In genomic region chr9:94082553-94082952, GRCh38 we compare ENCODE assay signal across 25 cellular contexts. TPM values are rescaled to one million over a fixed set of nuclear protein-coding genes. Genes with fewer than 3 reads are reported as not detected.
A peak's percentile ranks its signal among the peaks of the same experiment; 100 is the strongest.
DNase-seq lines count a peak whose midpoint lies in the region; ATAC-seq and TF ChIP-seq lines count a peak whose summit lies in the region.
"Had no signal": no experiment of that assay in that cellular context is flagged by ENCODE, and none has a peak within 500 bp of the region (broad histone marks: within the 10 kb centered on the region; RNA-seq: fewer than 3 reads in every experiment).

No MANE protein-coding gene starts in this region.

- no peak for TF ChIP-seq CTCF in transverse colon (IDR thresholded peaks at IDR 0.05)

- TF ChIP-seq EP300 in transverse colon (IDR thresholded peaks at IDR 0.05; ENCODE audit: low read depth): no peak

- H3K9me3 Mint-ChIP-seq in stimulated activated effector memory CD8-positive, alpha-beta T cell treated with anti-CD3 and anti-CD28 coated beads, Interleukin-12 subunit alpha, Interleukin-12 subunit beta, amount 100 ng/mL, for 72 hours: no peaks in the 10 kb centered on the region
- no peaks in the 10 kb centered on the region for H3K9me3 Mint-ChIP-seq in activated naive CD4-positive, alpha-beta T cell treated with anti-CD3 and anti-CD28 coated beads, Interleukin-2, amount 50 U/mL, for 72 hours
- H3K9me3 Mint-ChIP-seq: activated CD4-positive, alpha-beta memory T cell treated with anti-CD3 and anti-CD28 coated beads, Interleukin-2, amount 10 ng/mL, durations not matched to agents 7 days and 5 days; CD4-positive, CD25-positive, alpha-beta regulatory T cell had no signal

- in situ Hi-C loops in transverse colon (cut with MboI; ENCODE audit: low pct_ligation_motif_present in 1 of 4, low pct_unique_long_range_greater_than_20kb in 1 of 4, low sequenced_read_pairs in 3 of 4): no loop called here

- H3K36me3 ChIP-seq in transverse colon: no peaks in the 10 kb centered on the region

- peaks cover 7% of the 10 kb centered on the region for H3K4me1 Mint-ChIP-seq in stimulated activated effector memory CD8-positive, alpha-beta T cell treated with anti-CD3 and anti-CD28 coated beads, Interleukin-12 subunit alpha, Interleukin-12 subunit beta, amount 100 ng/mL, for 72 hours

- no peak overlapping the region for H3K4me3 ChIP-seq in transverse colon
- H3K4me3 ChIP-seq: GM23248, psoas muscle had no signal

- TF ChIP-seq POLR2A in transverse colon (IDR thresholded peaks at IDR 0.05): no peak

- H3K4me1 ChIP-seq in transverse colon: peaks cover 0 to 8% (median 4%) of the 10 kb centered on the region in 4 donors
- H3K4me1 ChIP-seq: psoas muscle had no signal

- peak; percentile 24 for DNase-seq in NCI-H82 (lab: John Stamatoyannopoulos, UW)
- no peak for DNase-seq in NCI-H82 treated with DMSO at 0.1 percent for 48 hours (lab: John Stamatoyannopoulos, UW; ENCODE audit: unreplicated experiment)
- DNase-seq in left kidney (ENCODE audit: low read depth, low spot score): peak; percentile 57
- no peak for DNase-seq in stimulated activated effector memory CD8-positive, alpha-beta T cell treated with anti-CD3 and anti-CD28 coated beads, Interleukin-12 subunit alpha, Interleukin-12 subunit beta, amount 100 ng/mL, for 72 hours (ENCODE audit: low spot score in 2 of 2)
- no peak for DNase-seq in transverse colon
- no peak for DNase-seq in activated naive CD4-positive, alpha-beta T cell treated with anti-CD3 and anti-CD28 coated beads, Interleukin-2, amount 50 U/mL, for 72 hours (ENCODE audit: low spot score in 2 of 2)
- DNase-seq: activated CD4-positive, alpha-beta memory T cell treated with anti-CD3 and anti-CD28 coated beads, Interleukin-2, amount 10 ng/mL, durations not matched to agents 7 days and 5 days; activated CD4-positive, alpha-beta T cell treated with anti-CD3 and anti-CD28 coated beads for 1 hour; activated effector memory CD4-positive, alpha-beta T cell treated with anti-CD3 and anti-CD28 coated beads, Interleukin-2, amount 50 U/mL, for 16 hours; CD4-positive, CD25-positive, alpha-beta regulatory T cell; GM23248; Karpas-422; MV-4-11; NCI-H1436 treated with DMSO at 0.1 percent for 48 hours; NCI-H2107; psoas muscle; SK-N-SH; small intestine; stimulated activated CD4-positive, alpha-beta T cell treated with anti-CD3 and anti-CD28 coated beads, Interleukin-1b, Interleukin-23, amount 100 ng/mL, for 48 hours; T-helper 17 cell had no signal

- H3K9me3 ChIP-seq in transverse colon: no peaks in the 10 kb centered on the region
- H3K9me3 ChIP-seq: psoas muscle, SK-N-SH had no signal

- intact Hi-C loops in transverse colon (cut with DNase I; ENCODE audit: low total_unique reads): no loop called here

- no peaks in the 10 kb centered on the region for H3K27me3 ChIP-seq in transverse colon

- no peaks in the 10 kb centered on the region for H3K36me3 Mint-ChIP-seq in stimulated activated effector memory CD8-positive, alpha-beta T cell treated with anti-CD3 and anti-CD28 coated beads, Interleukin-12 subunit alpha, Interleukin-12 subunit beta, amount 100 ng/mL, for 72 hours
- H3K36me3 Mint-ChIP-seq in activated naive CD4-positive, alpha-beta T cell treated with anti-CD3 and anti-CD28 coated beads, Interleukin-2, amount 50 U/mL, for 72 hours: no peaks in the 10 kb centered on the region

- no peak overlapping the region for H3K27ac ChIP-seq in transverse colon
- H3K27ac ChIP-seq: 22Rv1, GM23248, HL-60, psoas muscle, RWPE1 had no signal

- H3K4me3 Mint-ChIP-seq in stimulated activated effector memory CD8-positive, alpha-beta T cell treated with anti-CD3 and anti-CD28 coated beads, Interleukin-12 subunit alpha, Interleukin-12 subunit beta, amount 100 ng/mL, for 72 hours: no peak overlapping the region
- H3K4me3 Mint-ChIP-seq: activated CD4-positive, alpha-beta memory T cell treated with anti-CD3 and anti-CD28 coated beads, Interleukin-2, amount 10 ng/mL, durations not matched to agents 7 days and 5 days; CD4-positive, CD25-positive, alpha-beta regulatory T cell; T-helper 17 cell had no signal

- ATAC-seq in HG02981 (IDR thresholded peaks at IDR 0.05; ENCODE audit: unreplicated experiment) (peak; percentile 44), HG03521 (IDR thresholded peaks at IDR 0.05; ENCODE audit: unreplicated experiment) (no peak)
- peak; percentile 77 for ATAC-seq in stimulated activated effector memory CD8-positive, alpha-beta T cell treated with anti-CD3 and anti-CD28 coated beads, Interleukin-12 subunit alpha, Interleukin-12 subunit beta, amount 100 ng/mL, for 72 hours
- no peak for ATAC-seq in activated naive CD4-positive, alpha-beta T cell treated with anti-CD3 and anti-CD28 coated beads, Interleukin-2, amount 50 U/mL, for 72 hours
- ATAC-seq: psoas muscle, T-helper 17 cell had no signal

- H3K27ac Mint-ChIP-seq in stimulated activated effector memory CD8-positive, alpha-beta T cell treated with anti-CD3 and anti-CD28 coated beads, Interleukin-12 subunit alpha, Interleukin-12 subunit beta, amount 100 ng/mL, for 72 hours: no peak overlapping the region
- no peak overlapping the region for H3K27ac Mint-ChIP-seq in activated naive CD4-positive, alpha-beta T cell treated with anti-CD3 and anti-CD28 coated beads, Interleukin-2, amount 50 U/mL, for 72 hours
- H3K27ac Mint-ChIP-seq: activated CD4-positive, alpha-beta memory T cell treated with anti-CD3 and anti-CD28 coated beads, Interleukin-2, amount 10 ng/mL, durations not matched to agents 7 days and 5 days; T-helper 17 cell had no signal

- 83 to 86% methylated on average over 2 to 3 of the region's 3 CpGs for WGBS in transverse colon (ENCODE audit: low coverage in 1 of 2), 2 donors

RNA-seq across cellular contexts. Expression of gene PTPDC1, which starts 1.7 kb away (rescaled TPM):
- total RNA-seq in transverse colon: 10 to 100 TPM; 11.2 to 25.1 (median 16.0) TPM
- total RNA-seq in activated naive CD4-positive, alpha-beta T cell treated with anti-CD3 and anti-CD28 coated beads, Interleukin-2, amount 50 U/mL, for 72 hours: 1 to 10 TPM; 4.2 to 7.4 TPM

Comparison
In these comparisons a context has a peak if more than half of its experiments do, and no peak if none do; other contexts are left out.
1. DNase-seq: peak in NCI-H82 (single experiment) and left kidney (single experiment); none in NCI-H82 treated with DMSO at 0.1 percent for 48 hours (single experiment), stimulated activated effector memory CD8-positive, alpha-beta T cell treated with anti-CD3 and anti-CD28 coated beads, Interleukin-12 subunit alpha, Interleukin-12 subunit beta, amount 100 ng/mL, for 72 hours (0 of 2), transverse colon (single experiment) and activated naive CD4-positive, alpha-beta T cell treated with anti-CD3 and anti-CD28 coated beads, Interleukin-2, amount 50 U/mL, for 72 hours (0 of 2).
2. ATAC-seq: peak in HG02981 (single experiment) and stimulated activated effector memory CD8-positive, alpha-beta T cell treated with anti-CD3 and anti-CD28 coated beads, Interleukin-12 subunit alpha, Interleukin-12 subunit beta, amount 100 ng/mL, for 72 hours (single experiment); none in activated naive CD4-positive, alpha-beta T cell treated with anti-CD3 and anti-CD28 coated beads, Interleukin-2, amount 50 U/mL, for 72 hours (0 of 2) and HG03521 (single experiment).